Comparison of ENCODE assay signal across 8 cellular contexts in genomic region chr22:21568207-21569075, GRCh38. TPM values are rescaled to one million over a fixed set of nuclear protein-coding genes. Genes with fewer than 3 reads are reported as not detected.
A peak's percentile ranks its signal among the peaks of the same experiment; 100 is the strongest.
DNase-seq lines count a peak whose midpoint lies in the region; ATAC-seq and TF ChIP-seq lines count a peak whose summit lies in the region.

No MANE protein-coding gene starts in this region.

- no peaks in the 10 kb centered on the region for H3K9me3 Mint-ChIP-seq in brain

- H3K36me3 ChIP-seq in Peyer's patch, result no peaks in the 10 kb centered on the region

- H3K27ac Mint-ChIP-seq in brain, result peak overlapping the region; percentile 97 to 99 (median 98)

- peaks cover 46% of the 10 kb centered on the region for H3K4me1 Mint-ChIP-seq in brain

- peaks cover 0 to 52% (median 22%) of the 10 kb centered on the region in 4 donors for H3K4me1 ChIP-seq in Peyer's patch

- DNase-seq in CD1c-positive myeloid dendritic cell (ENCODE audit: extremely low spot score) (peak; percentile 40), Peyer's patch (peak in 1 of 3 donors; percentile 58), NCI-H146 treated with DMSO at 0.1 percent for 48 hours (lab: John Stamatoyannopoulos, UW; ENCODE audit: unreplicated experiment) (no peak), NCI-H1694 (lab: John Stamatoyannopoulos, UW) (no peak)
- peak in 4 of 6 experiments; percentile 6 to 50 (median 38) for DNase-seq in stimulated activated naive CD4-positive, alpha-beta T cell (lab: John Stamatoyannopoulos, UW)

- TF ChIP-seq CTCF in Peyer's patch (IDR thresholded peaks at IDR 0.05) (no peak), brain (conservative IDR thresholded peaks at IDR 0.05) (no peak)

- H3K4me3 ChIP-seq in Peyer's patch, result peak overlapping the region; percentile 77 to 97 (median 86)

- no peak for TF ChIP-seq POLR2A in Peyer's patch (IDR thresholded peaks at IDR 0.05)

- H3K27me3 ChIP-seq in Peyer's patch, result no peaks in the 10 kb centered on the region
- no peaks in the 10 kb centered on the region for H3K27me3 ChIP-seq in layer of hippocampus (ENCODE audit: control insufficient read depth, insufficient read depth, low read length)

- ATAC-seq in GM21526 (IDR thresholded peaks at IDR 0.05; ENCODE audit: low FRiP score, unreplicated experiment), result peak; percentile 26

- H3K9me3 ChIP-seq in Peyer's patch, result no peaks in the 10 kb centered on the region

- H3K27ac ChIP-seq in Peyer's patch, result peak overlapping the region; percentile 83 to 90 (median 88)
- H3K27ac ChIP-seq in layer of hippocampus (ENCODE audit: low read depth, low read length), result peak overlapping the region; percentile 58

- peaks cover 13% of the 10 kb centered on the region for H3K36me3 Mint-ChIP-seq in brain

- peaks cover 12% of the 10 kb centered on the region for H3K27me3 Mint-ChIP-seq in brain

- peak overlapping the region; percentile 96 to 98 (median 97) for H3K4me3 Mint-ChIP-seq in brain

RNA-seq across cellular contexts. Expression of gene UBE2L3, which starts 0.9 kb away (rescaled TPM):
- 10 to 100 TPM; 42.1 to 69.7 (median 50.1) TPM for total RNA-seq in Peyer's patch
- 89.0 TPM for polyA plus RNA-seq in brain (ENCODE audit: insufficient read depth, low read depth, low replicate concordance)

RNA-seq across cellular contexts. Expression of gene RIMBP3C, which starts 17.2 kb away (rescaled TPM):
- total RNA-seq in Peyer's patch, result under 1 TPM in 2 of 4 donors, not detected in 2; 0.54 to 0.83 TPM
- polyA plus RNA-seq in brain (ENCODE audit: insufficient read depth, low read depth, low replicate concordance), result not detected

Comparison
In these comparisons a context has a peak if more than half of its experiments do, and no peak if none do; other contexts are left out.
1. DNase-seq: peak in CD1c-positive myeloid dendritic cell (single experiment) and stimulated activated naive CD4-positive, alpha-beta T cell (4 of 6); none in NCI-H146 treated with DMSO at 0.1 percent for 48 hours (single experiment) and NCI-H1694 (single experiment).